Comparison of ENCODE assay signal across 2 cellular contexts in the genomic region with DNA sequence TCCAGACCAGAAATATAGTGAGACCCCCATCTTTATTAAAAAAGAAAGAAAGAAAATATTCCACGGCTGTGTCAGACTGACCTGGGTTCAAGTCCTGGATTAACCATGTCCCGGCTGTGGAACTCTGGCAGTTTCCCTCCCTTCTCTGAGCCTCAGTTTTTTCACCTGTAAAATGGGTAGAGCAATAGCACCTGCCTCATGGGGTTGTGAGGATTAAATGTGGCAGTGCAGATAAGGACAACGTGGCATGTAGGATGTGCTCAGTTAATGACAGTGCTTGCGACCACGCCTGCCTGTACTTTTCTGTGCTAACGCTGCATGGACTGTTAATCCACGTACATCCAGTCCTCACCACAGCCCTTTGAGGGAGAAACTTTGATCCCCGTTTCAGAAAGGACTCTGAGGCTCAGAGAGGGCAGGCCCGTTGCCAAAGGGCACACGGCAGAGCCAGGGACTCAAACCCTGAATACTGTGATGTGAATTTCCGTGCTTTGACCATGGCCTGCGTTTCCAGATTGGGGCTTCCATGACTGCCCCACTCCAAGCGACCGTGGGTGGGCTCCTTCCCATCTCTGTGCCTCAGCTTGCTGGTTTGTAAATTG.
A peak's percentile ranks its signal among the peaks of the same experiment; 100 is the strongest.
TF ChIP-seq lines count a peak whose summit lies in the region.

No MANE protein-coding gene starts in this region.

TF ChIP-seq in A549, 52 proteins besides CTCF, POLR2A, EP300 and RAD21:
- TF ChIP-seq, protein P1, sequence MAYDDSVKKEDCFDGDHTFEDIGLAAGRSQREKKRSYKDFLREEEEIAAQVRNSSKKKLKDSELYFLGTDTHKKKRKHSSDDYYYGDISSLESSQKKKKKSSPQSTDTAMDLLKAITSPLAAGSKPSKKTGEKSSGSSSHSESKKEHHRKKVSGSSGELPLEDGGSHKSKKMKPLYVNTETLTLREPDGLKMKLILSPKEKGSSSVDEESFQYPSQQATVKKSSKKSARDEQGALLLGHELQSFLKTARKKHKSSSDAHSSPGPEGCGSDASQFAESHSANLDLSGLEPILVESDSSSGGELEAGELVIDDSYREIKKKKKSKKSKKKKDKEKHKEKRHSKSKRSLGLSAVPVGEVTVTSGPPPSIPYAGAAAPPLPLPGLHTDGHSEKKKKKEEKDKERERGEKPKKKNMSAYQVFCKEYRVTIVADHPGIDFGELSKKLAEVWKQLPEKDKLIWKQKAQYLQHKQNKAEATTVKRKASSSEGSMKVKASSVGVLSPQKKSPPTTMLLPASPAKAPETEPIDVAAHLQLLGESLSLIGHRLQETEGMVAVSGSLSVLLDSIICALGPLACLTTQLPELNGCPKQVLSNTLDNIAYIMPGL (CRISPR knock-in tag; IDR thresholded peaks at IDR 0.05; ENCODE audit: borderline replicate concordance) = no peak
- peak; percentile 64; the same call in 1 of the 2 replicates for TF ChIP-seq CHD4 (IDR thresholded peaks at IDR 0.05; ENCODE audit: borderline replicate concordance)
- TF ChIP-seq KDM5A (IDR thresholded peaks at IDR 0.05) = no peak
- TF ChIP-seq GATA3 (IDR thresholded peaks at IDR 0.05; ENCODE audit: borderline replicate concordance) = no peak
- peak; percentile 71; the same call in 1 of the 2 replicates for TF ChIP-seq KDM1A (IDR thresholded peaks at IDR 0.05; ENCODE audit: low read depth)

TF ChIP-seq in IMR-90, 13 proteins besides CTCF, POLR2A, EP300 and RAD21:
- TF ChIP-seq MAFK (IDR thresholded peaks at IDR 0.05; ENCODE audit: low read depth, low read length) (no peak), BHLHE40 (IDR thresholded peaks at IDR 0.05; ENCODE audit: low read depth, low read length) (no peak), SMC3 (IDR thresholded peaks at IDR 0.05; ENCODE audit: low read depth, low read length) (no peak), FOS (IDR thresholded peaks at IDR 0.05; ENCODE audit: low read depth, low read length) (no peak)
- TF ChIP-seq, protein P2, sequence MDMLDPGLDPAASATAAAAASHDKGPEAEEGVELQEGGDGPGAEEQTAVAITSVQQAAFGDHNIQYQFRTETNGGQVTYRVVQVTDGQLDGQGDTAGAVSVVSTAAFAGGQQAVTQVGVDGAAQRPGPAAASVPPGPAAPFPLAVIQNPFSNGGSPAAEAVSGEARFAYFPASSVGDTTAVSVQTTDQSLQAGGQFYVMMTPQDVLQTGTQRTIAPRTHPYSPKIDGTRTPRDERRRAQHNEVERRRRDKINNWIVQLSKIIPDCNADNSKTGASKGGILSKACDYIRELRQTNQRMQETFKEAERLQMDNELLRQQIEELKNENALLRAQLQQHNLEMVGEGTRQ (IDR thresholded peaks at IDR 0.05; ENCODE audit: low read depth, low read length) = no peak
